In the genomic region with DNA sequence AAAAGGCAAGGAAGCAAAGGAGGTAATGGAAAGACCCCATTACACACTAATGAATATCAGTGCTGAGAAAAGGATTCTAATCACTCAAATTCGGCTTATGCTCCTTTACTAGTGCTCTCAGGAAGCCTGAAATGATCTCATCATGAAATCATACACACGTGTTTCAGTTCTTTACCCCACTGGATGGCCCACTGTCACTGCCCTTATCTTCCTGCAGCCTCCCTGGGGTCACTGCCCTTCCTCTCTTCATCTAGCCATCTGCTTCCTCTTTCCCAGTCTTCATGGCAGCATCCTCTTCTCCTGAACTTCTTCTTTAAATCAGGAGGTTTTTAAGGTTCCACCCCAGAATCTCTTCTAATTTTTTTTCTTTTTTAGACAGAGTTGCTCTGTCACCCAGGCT, we compare ENCODE assay signal across 19 cellular contexts. TPM values are rescaled to one million over a fixed set of nuclear protein-coding genes. Genes with fewer than 3 reads are reported as not detected.
DNase-seq lines count a peak whose midpoint lies in the region; ATAC-seq lines count a peak whose summit lies in the region.
"Had no signal": no experiment of that assay in that cellular context is flagged by ENCODE, and none has a peak within 500 bp of the region (broad histone marks: within the 10 kb centered on the region; RNA-seq: fewer than 3 reads in every experiment).

No MANE protein-coding gene starts in this region.

- CTCF ChIA-PET in activated CD4-positive, alpha-beta T cell treated with anti-CD3 and anti-CD28 coated beads for 36 hours (lab: Charles Lee) = interaction anchor here (0.6 kb wide), 1 partner anchor 88 kb away, joined by 4 read pairs; no protein-coding TSS in a partner anchor
- CTCF ChIA-PET in naive thymus-derived CD4-positive, alpha-beta T cell (lab: Charles Lee) = no interaction called here

- no peaks in the 10 kb centered on the region for H3K9me3 Mint-ChIP-seq in activated CD4-positive, alpha-beta T cell treated with anti-CD3 and anti-CD28 coated beads for 36 hours (ENCODE audit: low read depth)
- no peaks in the 10 kb centered on the region for H3K9me3 Mint-ChIP-seq in IgD-negative memory B cell
- no peaks in the 10 kb centered on the region for H3K9me3 Mint-ChIP-seq in activated T-helper 17 cell treated with anti-CD3 and anti-CD28 coated beads, Interleukin-2, amount 50 U/mL, for 72 hours
- no peaks in the 10 kb centered on the region for H3K9me3 Mint-ChIP-seq in naive thymus-derived CD4-positive, alpha-beta T cell
- no peaks in the 10 kb centered on the region for H3K9me3 Mint-ChIP-seq in T-helper 2 cell treated with Interferon-gamma antibody and Interleukin-4, amounts not matched to agents 5 μg/mL and 100 μg/mL, for 36 hours
- H3K9me3 Mint-ChIP-seq: activated CD4-positive, alpha-beta T cell treated with anti-CD3 and anti-CD28 coated beads, Interleukin-2, amount 10 ng/mL, durations not matched to agents 7 days and 5 days had no signal

- H3K27ac Mint-ChIP-seq in activated CD4-positive, alpha-beta T cell treated with anti-CD3 and anti-CD28 coated beads for 36 hours = peak overlapping the region; percentile 67
- H3K27ac Mint-ChIP-seq in IgD-negative memory B cell = peak overlapping the region; percentile 34 to 78 (median 76)
- H3K27ac Mint-ChIP-seq in activated T-helper 17 cell treated with anti-CD3 and anti-CD28 coated beads, Interleukin-2, amount 50 U/mL, for 72 hours = peak overlapping the region; percentile 4
- peak overlapping the region in 6 of 9 donors; percentile 1 to 86 (median 22) for H3K27ac Mint-ChIP-seq in naive thymus-derived CD4-positive, alpha-beta T cell
- no peak overlapping the region for H3K27ac Mint-ChIP-seq in T-helper 2 cell treated with Interferon-gamma antibody and Interleukin-4, amounts not matched to agents 5 μg/mL and 100 μg/mL, for 36 hours
- H3K27ac Mint-ChIP-seq: activated CD4-positive, alpha-beta T cell treated with anti-CD3 and anti-CD28 coated beads, Interleukin-2, amount 10 ng/mL, durations not matched to agents 7 days and 5 days had no signal

- POLR2A ChIA-PET in activated CD4-positive, alpha-beta T cell treated with anti-CD3 and anti-CD28 coated beads for 36 hours (lab: Charles Lee) = no interaction called here
- POLR2A ChIA-PET in naive thymus-derived CD4-positive, alpha-beta T cell (lab: Charles Lee) = no interaction called here

- no peaks in the 10 kb centered on the region for H3K27me3 ChIP-seq in naive thymus-derived CD4-positive, alpha-beta T cell (ENCODE audit: control insufficient read depth in 2 of 2, insufficient read depth in 2 of 2, low read length in 2 of 2)
- H3K27me3 ChIP-seq: Peyer's patch, sigmoid colon, thyroid gland had no signal

- no peak for DNase-seq in activated CD4-positive, alpha-beta T cell treated with anti-CD3 and anti-CD28 coated beads for 36 hours
- no peak for DNase-seq in activated CD4-positive, alpha-beta T cell treated with anti-CD3 and anti-CD28 coated beads for 1 hour
- DNase-seq in naive thymus-derived CD4-positive, alpha-beta T cell = no peak
- no peak for DNase-seq in T-helper 2 cell treated with Interferon-gamma antibody and Interleukin-4, amounts not matched to agents 5 μg/mL and 100 μg/mL, for 36 hours (ENCODE audit: low spot score)
- DNase-seq: activated CD4-positive, alpha-beta T cell treated with anti-CD3 and anti-CD28 coated beads, Interleukin-2, amount 10 ng/mL, durations not matched to agents 7 days and 5 days; GOT3; hypothalamus; NCI-H1930; NCI-H69; Peyer's patch; sigmoid colon; stimulated activated CD8-positive, alpha-beta memory T cell treated with anti-CD3 and anti-CD28 coated beads, Interleukin-4, amount 100 ng/mL, for 48 hours; thyroid gland had no signal

- intact Hi-C loops in activated CD4-positive, alpha-beta T cell treated with anti-CD3 and anti-CD28 coated beads for 36 hours (cut with DNase I, micrococcal nuclease) = no loop called here
- intact Hi-C loops in naive thymus-derived CD4-positive, alpha-beta T cell (cut with micrococcal nuclease) = loop anchor here in 1 of 2 donors (2.0 kb wide), 1 partner anchor 17 kb away; no protein-coding TSS in a partner anchor

- no peaks in the 10 kb centered on the region for H3K27me3 Mint-ChIP-seq in activated CD4-positive, alpha-beta T cell treated with anti-CD3 and anti-CD28 coated beads for 36 hours
- H3K27me3 Mint-ChIP-seq in IgD-negative memory B cell = no peaks in the 10 kb centered on the region
- no peaks in the 10 kb centered on the region for H3K27me3 Mint-ChIP-seq in activated T-helper 17 cell treated with anti-CD3 and anti-CD28 coated beads, Interleukin-2, amount 50 U/mL, for 72 hours
- no peaks in the 10 kb centered on the region for H3K27me3 Mint-ChIP-seq in naive thymus-derived CD4-positive, alpha-beta T cell
- H3K27me3 Mint-ChIP-seq in T-helper 2 cell treated with Interferon-gamma antibody and Interleukin-4, amounts not matched to agents 5 μg/mL and 100 μg/mL, for 36 hours (ENCODE audit: low read depth) = no peaks in the 10 kb centered on the region
- H3K27me3 Mint-ChIP-seq: activated CD4-positive, alpha-beta T cell treated with anti-CD3 and anti-CD28 coated beads, Interleukin-2, amount 10 ng/mL, durations not matched to agents 7 days and 5 days had no signal

- H3K36me3 ChIP-seq in naive thymus-derived CD4-positive, alpha-beta T cell (ENCODE audit: control insufficient read depth in 2 of 3, insufficient read depth in 3 of 3, low read length in 3 of 3) = peaks cover 0 to 15% (median 0%) of the 10 kb centered on the region in 3 experiments
- H3K36me3 ChIP-seq: thyroid gland had no signal

- H3K9me3 ChIP-seq in naive thymus-derived CD4-positive, alpha-beta T cell (ENCODE audit: control insufficient read depth in 2 of 3, low read length in 3 of 3) = no peaks in the 10 kb centered on the region
- H3K9me3 ChIP-seq: A549, Peyer's patch, sigmoid colon, thyroid gland had no signal

- H3K36me3 Mint-ChIP-seq in activated CD4-positive, alpha-beta T cell treated with anti-CD3 and anti-CD28 coated beads for 36 hours (ENCODE audit: low read depth) = peaks cover 36% of the 10 kb centered on the region
- H3K36me3 Mint-ChIP-seq in IgD-negative memory B cell = no peaks in the 10 kb centered on the region
- H3K36me3 Mint-ChIP-seq in activated T-helper 17 cell treated with anti-CD3 and anti-CD28 coated beads, Interleukin-2, amount 50 U/mL, for 72 hours (ENCODE audit: low read depth) = peaks cover 82% of the 10 kb centered on the region
- H3K36me3 Mint-ChIP-seq in naive thymus-derived CD4-positive, alpha-beta T cell = peaks cover 3 to 48% (median 9%) of the 10 kb centered on the region in 5 donors
- peaks cover 35% of the 10 kb centered on the region for H3K36me3 Mint-ChIP-seq in T-helper 2 cell treated with Interferon-gamma antibody and Interleukin-4, amounts not matched to agents 5 μg/mL and 100 μg/mL, for 36 hours (ENCODE audit: low read depth)

- H3K4me3 Mint-ChIP-seq in activated CD4-positive, alpha-beta T cell treated with anti-CD3 and anti-CD28 coated beads for 36 hours = no peak overlapping the region
- peak overlapping the region in 1 of 4 donors; percentile 39 for H3K4me3 Mint-ChIP-seq in IgD-negative memory B cell
- no peak overlapping the region for H3K4me3 Mint-ChIP-seq in activated T-helper 17 cell treated with anti-CD3 and anti-CD28 coated beads, Interleukin-2, amount 50 U/mL, for 72 hours
- no peak overlapping the region for H3K4me3 Mint-ChIP-seq in naive thymus-derived CD4-positive, alpha-beta T cell
- no peak overlapping the region for H3K4me3 Mint-ChIP-seq in T-helper 2 cell treated with Interferon-gamma antibody and Interleukin-4, amounts not matched to agents 5 μg/mL and 100 μg/mL, for 36 hours
- H3K4me3 Mint-ChIP-seq: activated CD4-positive, alpha-beta T cell treated with anti-CD3 and anti-CD28 coated beads, Interleukin-2, amount 10 ng/mL, durations not matched to agents 7 days and 5 days had no signal

- H3K4me3 ChIP-seq in naive thymus-derived CD4-positive, alpha-beta T cell (ENCODE audit: low read length) = no peak overlapping the region
- H3K4me3 ChIP-seq: A549, coronary artery, Peyer's patch, sigmoid colon, thyroid gland had no signal

- H3K27ac ChIP-seq in naive thymus-derived CD4-positive, alpha-beta T cell (ENCODE audit: low read depth, low read length) = no peak overlapping the region
- H3K27ac ChIP-seq: A549, coronary artery, Peyer's patch, sigmoid colon, thyroid gland had no signal

- H3K4me1 Mint-ChIP-seq in activated CD4-positive, alpha-beta T cell treated with anti-CD3 and anti-CD28 coated beads for 36 hours = peaks cover 27% of the 10 kb centered on the region
- peaks cover 15 to 27% (median 23%) of the 10 kb centered on the region in 3 donors for H3K4me1 Mint-ChIP-seq in IgD-negative memory B cell
- H3K4me1 Mint-ChIP-seq in activated T-helper 17 cell treated with anti-CD3 and anti-CD28 coated beads, Interleukin-2, amount 50 U/mL, for 72 hours = peaks cover 6% of the 10 kb centered on the region
- peaks cover 10 to 22% (median 15%) of the 10 kb centered on the region in 7 donors for H3K4me1 Mint-ChIP-seq in naive thymus-derived CD4-positive, alpha-beta T cell
- peaks cover 7% of the 10 kb centered on the region for H3K4me1 Mint-ChIP-seq in T-helper 2 cell treated with Interferon-gamma antibody and Interleukin-4, amounts not matched to agents 5 μg/mL and 100 μg/mL, for 36 hours (ENCODE audit: low read depth)

- ATAC-seq in activated CD4-positive, alpha-beta T cell treated with anti-CD3 and anti-CD28 coated beads for 36 hours = no peak
- no peak for ATAC-seq in activated T-helper 17 cell treated with anti-CD3 and anti-CD28 coated beads, Interleukin-2, amount 50 U/mL, for 72 hours (replicated peaks)
- ATAC-seq in naive thymus-derived CD4-positive, alpha-beta T cell = no peak
- ATAC-seq in GM19452 (IDR thresholded peaks at IDR 0.05; ENCODE audit: unreplicated experiment) (no peak), HG03280 (IDR thresholded peaks at IDR 0.05; ENCODE audit: unreplicated experiment) (no peak)
- ATAC-seq: A549 had no signal

- no peaks in the 10 kb centered on the region for H3K4me1 ChIP-seq in naive thymus-derived CD4-positive, alpha-beta T cell (ENCODE audit: control insufficient read depth in 2 of 2, insufficient read depth in 2 of 2, low read length in 2 of 2)
- H3K4me1 ChIP-seq: A549, Peyer's patch had no signal

RNA-seq across cellular contexts. Expression of a gene that starts 27.9 kb away (rescaled TPM):
- 10 to 100 TPM; 21.0 to 23.9 TPM for total RNA-seq in activated CD4-positive, alpha-beta T cell treated with anti-CD3 and anti-CD28 coated beads for 36 hours
- polyA plus RNA-seq in IgD-negative memory B cell = 10.5 TPM
- 10 to 100 TPM; 12.1 to 15.6 TPM for total RNA-seq in activated T-helper 17 cell treated with anti-CD3 and anti-CD28 coated beads, Interleukin-2, amount 50 U/mL, for 72 hours
- 10 to 100 TPM in 1 of 5 experiments, 1 to 10 TPM in 4; 4.2 to 11.2 (median 8.5) TPM for total RNA-seq in naive thymus-derived CD4-positive, alpha-beta T cell
- polyA plus RNA-seq in naive thymus-derived CD4-positive, alpha-beta T cell = 10 to 100 TPM; 13.1 to 14.1 TPM
